Comparison of ENCODE assay signal across 1 cellular context in genomic region chr1:245091818-245092637, GRCh38.
TF ChIP-seq lines count a peak whose summit lies in the region.

No MANE protein-coding gene starts in this region.

TF ChIP-seq in HepG2, 621 proteins besides CTCF, POLR2A, EP300 and RAD21 (continued from another document and continues in another):
- TF ChIP-seq ARID3A (IDR thresholded peaks at IDR 0.05; ENCODE audit: low read depth, low read length) = no peak
- no peak for TF ChIP-seq TFDP2 (CRISPR knock-in tag; IDR thresholded peaks at IDR 0.05)
- no peak for TF ChIP-seq ZNF329 (CRISPR knock-in tag; IDR thresholded peaks at IDR 0.05; ENCODE audit: low read depth)
- no peak for TF ChIP-seq ZNF629 (CRISPR knock-in tag; conservative IDR thresholded peaks at IDR 0.05)
- no peak for TF ChIP-seq SYNCRIP (IDR thresholded peaks at IDR 0.05; ENCODE audit: insufficient read depth, low read depth, low read length)
- TF ChIP-seq BCL3 (CRISPR knock-in tag; IDR thresholded peaks at IDR 0.05) = no peak
- peak; percentile 79; the same call in 1 of the 2 replicates for TF ChIP-seq TFDP1 (CRISPR knock-in tag; IDR thresholded peaks at IDR 0.05; ENCODE audit: borderline replicate concordance)
- TF ChIP-seq HDAC2 (CRISPR knock-in tag; IDR thresholded peaks at IDR 0.05) = peak; percentile 34; the same call in 1 of the 2 replicates
- TF ChIP-seq ZNF292 (CRISPR knock-in tag; IDR thresholded peaks at IDR 0.05; ENCODE audit: borderline replicate concordance, low read depth) = 0 out of 2 replicates have a peak, but pooled peaks have one; percentile 60
- peak; percentile 63 for TF ChIP-seq ZFX (CRISPR knock-in tag; IDR thresholded peaks at IDR 0.05; ENCODE audit: low read depth)
- TF ChIP-seq MED13 (CRISPR knock-in tag; IDR thresholded peaks at IDR 0.05) = no peak
- TF ChIP-seq SNAPC5 (CRISPR knock-in tag; IDR thresholded peaks at IDR 0.05; ENCODE audit: borderline replicate concordance) = no peak
- TF ChIP-seq ZNF543 (CRISPR knock-in tag; IDR thresholded peaks at IDR 0.05) = no peak
- TF ChIP-seq HNRNPLL (IDR thresholded peaks at IDR 0.05; ENCODE audit: low read depth, low read length, poor library complexity, severe bottlenecking) = no peak
- TF ChIP-seq PHF21A (CRISPR knock-in tag; IDR thresholded peaks at IDR 0.05) = peak; percentile 69
- TF ChIP-seq ZGPAT (CRISPR knock-in tag; IDR thresholded peaks at IDR 0.05) = peak; percentile 51; the same call in 1 of the 2 replicates
- no peak for TF ChIP-seq ZNF572 (CRISPR knock-in tag; IDR thresholded peaks at IDR 0.05)
- TF ChIP-seq NFE2L2 (IDR thresholded peaks at IDR 0.05; ENCODE audit: low read length) = peak; percentile 31; the same call in 1 of the 2 replicates
- no peak for TF ChIP-seq MYNN (CRISPR knock-in tag; IDR thresholded peaks at IDR 0.05; ENCODE audit: low read depth)
- peak; percentile 52 for TF ChIP-seq NR2F6 (IDR thresholded peaks at IDR 0.05)
- peak; percentile 58 for TF ChIP-seq NR2F6 (CRISPR knock-in tag; IDR thresholded peaks at IDR 0.05)
- TF ChIP-seq BRCA1 (CRISPR knock-in tag; IDR thresholded peaks at IDR 0.05) = no peak
- TF ChIP-seq ZNF253 (CRISPR knock-in tag; IDR thresholded peaks at IDR 0.05; ENCODE audit: borderline replicate concordance) = no peak
- TF ChIP-seq ZNF331 (CRISPR knock-in tag; IDR thresholded peaks at IDR 0.05) = peak; percentile 40
- TF ChIP-seq JUND (CRISPR knock-in tag; IDR thresholded peaks at IDR 0.05) = peak; percentile 65
- TF ChIP-seq ZNF407 (CRISPR knock-in tag; IDR thresholded peaks at IDR 0.05; ENCODE audit: not compliant biosample characterization) = no peak
- TF ChIP-seq TBL1XR1 (IDR thresholded peaks at IDR 0.05; ENCODE audit: borderline replicate concordance, low read length, partially characterized antibody) = no peak
- TF ChIP-seq PCBP1 (IDR thresholded peaks at IDR 0.05; ENCODE audit: borderline replicate concordance, low read depth, low read length) = no peak
- TF ChIP-seq ZNF441 (CRISPR knock-in tag; IDR thresholded peaks at IDR 0.05; ENCODE audit: borderline replicate concordance) = 0 out of 2 replicates have a peak, but pooled peaks have one; percentile 20
- no peak for TF ChIP-seq CHD2 (IDR thresholded peaks at IDR 0.05; ENCODE audit: low read depth, low read length)
- TF ChIP-seq ZNF577 (CRISPR knock-in tag; IDR thresholded peaks at IDR 0.05; ENCODE audit: borderline replicate concordance, low read depth) = no peak
- TF ChIP-seq ZBTB38 (CRISPR knock-in tag; IDR thresholded peaks at IDR 0.05) = peak; percentile 81
- TF ChIP-seq HOXA9 (CRISPR knock-in tag; IDR thresholded peaks at IDR 0.05; ENCODE audit: borderline replicate concordance) = no peak
